ENCODE assay signal across 6 cellular contexts in the genomic region with DNA sequence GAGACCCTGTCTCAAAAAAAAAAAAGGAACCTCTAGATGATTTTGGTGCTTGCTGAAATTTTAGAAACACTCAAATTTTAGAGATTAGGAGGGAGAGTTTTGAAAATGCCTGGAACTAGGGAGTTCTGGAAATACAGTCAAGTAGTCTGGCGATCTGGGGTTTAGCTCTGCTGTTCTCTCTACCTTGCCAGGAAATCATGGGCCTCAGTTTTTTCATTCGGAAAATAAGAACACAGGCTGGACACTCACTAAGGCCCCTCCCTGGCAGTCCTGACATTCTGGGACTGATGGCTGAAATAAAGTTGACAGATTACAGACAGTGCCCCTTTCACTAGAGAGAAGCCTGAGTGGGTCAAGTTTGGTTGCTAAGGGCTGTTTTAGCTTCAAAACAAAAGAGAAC. TPM values are rescaled to one million over a fixed set of nuclear protein-coding genes. Genes with fewer than 3 reads are reported as not detected.
"Had no signal": no experiment of that assay in that cellular context is flagged by ENCODE, and none has a peak within 500 bp of the region (broad histone marks: within the 10 kb centered on the region; RNA-seq: fewer than 3 reads in every experiment).

No MANE protein-coding gene starts in this region.

- ATAC-seq: GM23338, K562 had no signal

- H3K4me3 Mint-ChIP-seq: GM23338, H9 had no signal

- H3K9me3 Mint-ChIP-seq: GM23338, H9 had no signal

- H3K4me1 Mint-ChIP-seq: GM23338 had no signal

- H3K27ac Mint-ChIP-seq: GM23338 had no signal

- H3K4me3 ChIP-seq: GM23338, K562 had no signal

- DNase-seq: H9, HCEC 1CT, IMR-90 had no signal

- H2AFZ ChIP-seq: GM23338 had no signal

- H3K4me2 ChIP-seq: GM23338 had no signal

RNA-seq across cellular contexts. Expression of gene CALN1, which starts 24.9 kb away (rescaled TPM):
- total RNA-seq: HT-29, IMR-90 had no signal
